ENCODE assay signal across 1 cellular context in genomic region chr3:59245879-59246501, GRCh38.
TF ChIP-seq lines count a peak whose summit lies in the region.

No MANE protein-coding gene starts in this region.

TF ChIP-seq in SK-N-SH treated with all-trans-retinoic acid at 6 μM for 48 hours, 23 proteins besides CTCF, POLR2A, EP300 and RAD21 (continued from another document):
- TF ChIP-seq TSHZ2 (CRISPR knock-in tag; IDR thresholded peaks at IDR 0.05), result peak; percentile 71; the same call in 1 of the 2 replicates
- peak; percentile 94 for TF ChIP-seq TOX (CRISPR knock-in tag; IDR thresholded peaks at IDR 0.05; ENCODE audit: borderline replicate concordance)
- TF ChIP-seq GLIS3 (CRISPR knock-in tag; IDR thresholded peaks at IDR 0.05), result peak; percentile 89
- TF ChIP-seq CSDC2 (CRISPR knock-in tag; IDR thresholded peaks at IDR 0.05), result no peak
- no peak for TF ChIP-seq ESRRG (CRISPR knock-in tag; IDR thresholded peaks at IDR 0.05)
- TF ChIP-seq ZFP3 (CRISPR knock-in tag; IDR thresholded peaks at IDR 0.05), result no peak
- no peak for TF ChIP-seq ZNF8 (CRISPR knock-in tag; IDR thresholded peaks at IDR 0.05)
